8 cellular contexts compared by ENCODE assay signal in genomic region chr2:156340818-156341481, GRCh38. TPM values are rescaled to one million over a fixed set of nuclear protein-coding genes. Genes with fewer than 3 reads are reported as not detected.
DNase-seq lines count a peak whose midpoint lies in the region; ATAC-seq, FAIRE-seq and TF ChIP-seq lines count a peak whose summit lies in the region.

No MANE protein-coding gene starts in this region.

- POLR2A ChIA-PET in A549 (lab: Yijun Ruan, JAX) = interaction anchor here (0.9 to 1.6 kb wide), 6 partner anchors 8 to 96 kb away, joined by 3 to 6 read pairs (median 4); no protein-coding TSS in a partner anchor

- DNase-seq in A549 (ENCODE audit: low read depth in 1 of 2, low spot score in 1 of 2) (peak in 1 of 2 experiments; percentile 66), GM13976 (ENCODE audit: low spot score) (peak; percentile 27), T-helper 22 cell (ENCODE audit: low read depth) (peak; percentile 17), nephron progenitor cell (peak; percentile 36)

- no peak for FAIRE-seq in A549 (lab: Jason Lieb, UNC)

- no peaks in the 10 kb centered on the region for H3K27me3 Mint-ChIP-seq in nephron progenitor cell (ENCODE audit: low read depth, poor library complexity)

- WGBS in A549 (ENCODE audit: missing lambda C conversion rate) = 5% methylated on average over 16 of the region's 16 CpGs

- no peaks in the 10 kb centered on the region for H3K36me3 Mint-ChIP-seq in nephron progenitor cell (ENCODE audit: low read depth)

- TF ChIP-seq POLR2A in A549 (IDR thresholded peaks at IDR 0.05; ENCODE audit: low read length) = no peak

- no peak for TF ChIP-seq EP300 in A549 (IDR thresholded peaks at IDR 0.05)

- TF ChIP-seq RAD21 in A549 (conservative IDR thresholded peaks at IDR 0.05 in 1 of 2, IDR thresholded peaks at IDR 0.05 in 1 of 2) = no peak

- H3K4me2 ChIP-seq in A549 = peak overlapping the region; percentile 88

- peak; percentile 26 to 37; a peak in 5 of 6 replicates for ATAC-seq in A549
- ATAC-seq in GM18519 (IDR thresholded peaks at IDR 0.05; ENCODE audit: low FRiP score, unreplicated experiment) = no peak
- ATAC-seq in GM21528 (IDR thresholded peaks at IDR 0.05; ENCODE audit: low FRiP score, unreplicated experiment) = no peak

- TF ChIP-seq CTCF in A549 (IDR thresholded peaks at IDR 0.05) = no peak
- TF ChIP-seq CTCF in GM13976 (IDR thresholded peaks at IDR 0.05; ENCODE audit: borderline replicate concordance, control extremely low read depth, extremely low read depth, insufficient read depth, missing control alignments) = no peak
- TF ChIP-seq CTCF in nephron progenitor cell (IDR thresholded peaks at IDR 0.05) = no peak

- H3K36me3 ChIP-seq in HUES6 (ENCODE audit: control insufficient read depth, insufficient read depth, low read length) = no peaks in the 10 kb centered on the region
- H3K36me3 ChIP-seq in endocrine pancreas (ENCODE audit: control insufficient read depth, insufficient read depth, low read length) = no peaks in the 10 kb centered on the region

- H3K4me3 Mint-ChIP-seq in nephron progenitor cell = peak overlapping the region; percentile 89

- H3K27me3 ChIP-seq in HUES6 (ENCODE audit: control insufficient read depth, insufficient read depth, low read length) = peaks cover 26% of the 10 kb centered on the region; the same call in 1 of the 2 replicates
- H3K27me3 ChIP-seq in endocrine pancreas (ENCODE audit: control insufficient read depth, insufficient read depth, low read length) = no peaks in the 10 kb centered on the region

- H3K4me1 Mint-ChIP-seq in nephron progenitor cell = peaks cover 32% of the 10 kb centered on the region

- peak overlapping the region; percentile 98 to 99 for H3K27ac ChIP-seq in A549
- H3K27ac ChIP-seq in HUES6 (ENCODE audit: low read depth, low read length) = no peak overlapping the region; the same call in 1 of the 2 replicates

- H3K9ac ChIP-seq in HUES6 (ENCODE audit: low read length) (peak overlapping the region; percentile 89), endocrine pancreas (ENCODE audit: control insufficient read depth, insufficient read depth, low read length) (peak overlapping the region; percentile 93)

- H3K9me3 Mint-ChIP-seq in nephron progenitor cell = no peaks in the 10 kb centered on the region

- CTCF ChIA-PET in A549 (lab: Yijun Ruan, JAX) = interaction anchor here (0.5 to 1.7 kb wide), 3 partner anchors 249 to 962 kb away, joined by 3 to 8 read pairs (median 3); no protein-coding TSS in a partner anchor

- H3K4me3 ChIP-seq in A549 (peak overlapping the region; percentile 93), HUES6 (ENCODE audit: low read depth, low read length) (peak overlapping the region; percentile 71), endocrine pancreas (ENCODE audit: control insufficient read depth, insufficient read depth, low read length) (peak overlapping the region; percentile 96)

- in situ Hi-C loops in GM13976 (cut with MboI; ENCODE audit: low sequenced_read_pairs, unreplicated experiment) = loop anchor here (10.0 kb wide), 1 partner anchor 244 kb away; no protein-coding TSS in a partner anchor

- H3K9me3 ChIP-seq in A549 = no peaks in the 10 kb centered on the region
- H3K9me3 ChIP-seq in HUES6 (ENCODE audit: control insufficient read depth, insufficient read depth, low read depth, low read length) = no peaks in the 10 kb centered on the region
- H3K9me3 ChIP-seq in endocrine pancreas (ENCODE audit: control insufficient read depth, low read length) = no peaks in the 10 kb centered on the region

- peak overlapping the region; percentile 98 for H3K27ac Mint-ChIP-seq in nephron progenitor cell

- peaks cover 54% of the 10 kb centered on the region for H3K4me1 ChIP-seq in A549
- H3K4me1 ChIP-seq in HUES6 (ENCODE audit: control insufficient read depth, insufficient read depth, low read length) = peaks cover 7% of the 10 kb centered on the region
- peaks cover 42% of the 10 kb centered on the region for H3K4me1 ChIP-seq in endocrine pancreas (ENCODE audit: control insufficient read depth, insufficient read depth, low read length)

TF ChIP-seq in A549, 52 proteins besides CTCF, POLR2A, EP300 and RAD21:
- no peak for TF ChIP-seq CBX2 (IDR thresholded peaks at IDR 0.05; ENCODE audit: borderline replicate concordance, low read depth)
- 0 out of 2 replicates have a peak, but pooled peaks have one; percentile 50 for TF ChIP-seq HOXB13 (CRISPR knock-in tag; IDR thresholded peaks at IDR 0.05; ENCODE audit: low read depth)
- TF ChIP-seq E2F6 (IDR thresholded peaks at IDR 0.05; ENCODE audit: borderline replicate concordance, low read depth) = 0 out of 2 replicates have a peak, but pooled peaks have one; percentile 82
- TF ChIP-seq MAFK (IDR thresholded peaks at IDR 0.05; ENCODE audit: partially characterized antibody) = no peak
- TF ChIP-seq NR3C1 (IDR thresholded peaks at IDR 0.05) = no peak
- TF ChIP-seq CHD4 (IDR thresholded peaks at IDR 0.05; ENCODE audit: borderline replicate concordance) = no peak
- 0 out of 2 replicates have a peak, but pooled peaks have one; percentile 3 for TF ChIP-seq TFCP2L1 (CRISPR knock-in tag; IDR thresholded peaks at IDR 0.05)
- TF ChIP-seq TP53 (CRISPR knock-in tag; IDR thresholded peaks at IDR 0.05) = peak; percentile 45; the same call in 1 of the 2 replicates
- TF ChIP-seq BHLHE40 (IDR thresholded peaks at IDR 0.05; ENCODE audit: low read depth, low read length) = no peak
- peak; percentile 47; the same call in 1 of the 2 replicates for TF ChIP-seq RARB (CRISPR knock-in tag; IDR thresholded peaks at IDR 0.05)
- TF ChIP-seq RNF2 (IDR thresholded peaks at IDR 0.05; ENCODE audit: borderline replicate concordance, low read depth) = no peak

RNA-seq across cellular contexts. Expression of gene NR4A2, which starts 8.4 kb away (rescaled TPM):
- polyA plus RNA-seq in A549 (2011; rRNA removed) (7.3 and 9.7 TPM in 2 replicates), A549 (2017; fragmentation: RNase III; extraction: RNeasy Plus Mini Kit Qiagen cat#74134 plus additional on column Dnase treatment) (1.2 to 2.3 TPM (median 1.9 TPM) in 3 replicates)
- polyA plus RNA-seq in A549 (2012; cell fraction: cytosol; rRNA removed) = 6.7 and 12.4 TPM in 2 replicates
- polyA plus RNA-seq in A549 (2012; cell fraction: nucleus; rRNA removed) = 40.9 and 44.7 TPM in 2 replicates
- 23.9 and 29.1 TPM in 2 replicates for polyA minus RNA-seq in A549 (2011; rRNA and poly(A)+ RNA removed)

Comparison
In these comparisons a context has a peak if more than half of its experiments do, and no peak if none do; other contexts are left out.
1. ATAC-seq: peak in A549 (2 of 2); none in GM18519 (single experiment) and GM21528 (single experiment).
2. Peak in every context shown above with its lines, with median percentiles within 50 percentile points of each other: H3K4me3 ChIP-seq.